ENCODE assay signal across 11 cellular contexts in genomic region chr5:16866795-16867584, GRCh38.
DNase-seq lines count a peak whose midpoint lies in the region; ATAC-seq and TF ChIP-seq lines count a peak whose summit lies in the region.
"Had no signal": no experiment of that assay in that cellular context is flagged by ENCODE, and none has a peak within 500 bp of the region (broad histone marks: within the 10 kb centered on the region; RNA-seq: fewer than 3 reads in every experiment).

No MANE protein-coding gene starts in this region.

- H3K36me3 ChIP-seq in PC-3 (ENCODE audit: low read depth, low read length): peaks cover 4% of the 10 kb centered on the region; the same call in 1 of the 2 replicates

- no peaks in the 10 kb centered on the region for H3K27me3 ChIP-seq in PC-3 (ENCODE audit: low read length)

- no peak overlapping the region for H3K4me2 ChIP-seq in PC-3 (ENCODE audit: low read length)

- BruUV-seq in PC-3 (replicated peaks; lab: Mats Ljungman, UMichigan): no TSS peak

- DNase-seq in HEK293T (ENCODE audit: extremely low spot score): peak; percentile 45
- DNase-seq in NCI-H510A treated with DMSO at 0.1 percent for 48 hours (lab: John Stamatoyannopoulos, UW): peak; percentile 53
- peak; percentile 74 for DNase-seq in fibroblast of pulmonary artery (ENCODE audit: low read depth)
- peak; percentile 63 for DNase-seq in retina
- no peak for DNase-seq in PC-3
- DNase-seq in ureter (ENCODE audit: low spot score): no peak
- no peak for DNase-seq in activated T-cell treated with anti-CD3 and anti-CD28 coated beads, Interleukin-2, amount 50 U/mL, for 72 hours
- DNase-seq in activated effector memory CD4-positive, alpha-beta T cell treated with anti-CD3 and anti-CD28 coated beads, Interleukin-2, amount 50 U/mL, for 16 hours: no peak
- DNase-seq: activated CD8-positive, alpha-beta memory T cell treated with anti-CD3 and anti-CD28 coated beads, Interleukin-2, amount 50 U/mL, for 48 hours; cortex of kidney had no signal

- H3K9me2 ChIP-seq in PC-3 (replicated peaks; ENCODE audit: low read length): no peaks in the 10 kb centered on the region

- peaks cover 75% of the 10 kb centered on the region for H3K79me2 ChIP-seq in PC-3 (ENCODE audit: low read length)

- POLR2A ChIA-PET in HEK293T (lab: Yijun Ruan, JAX): no interaction called here
- POLR2A ChIA-PET in PC-3 (lab: Charles Lee; ENCODE audit: unreplicated experiment): no interaction called here

- H3K36me3 Mint-ChIP-seq in activated T-cell treated with anti-CD3 and anti-CD28 coated beads, Interleukin-2, amount 50 U/mL, for 72 hours (ENCODE audit: insufficient read depth in 2 of 2): no peaks in the 10 kb centered on the region

- H3F3A ChIP-seq in PC-3 (ENCODE audit: low read length, unreplicated experiment): peaks cover 4% of the 10 kb centered on the region

- peaks cover 0 to 2% of the 10 kb centered on the region in 2 donors for H3K9me3 Mint-ChIP-seq in activated T-cell treated with anti-CD3 and anti-CD28 coated beads, Interleukin-2, amount 50 U/mL, for 72 hours

- no peak overlapping the region for H3K9ac ChIP-seq in PC-3 (ENCODE audit: low read length)

- H3K27ac ChIP-seq in PC-3 (ENCODE audit: low read length): no peak overlapping the region

- no peaks in the 10 kb centered on the region for H3K4me1 Mint-ChIP-seq in activated T-cell treated with anti-CD3 and anti-CD28 coated beads, Interleukin-2, amount 50 U/mL, for 72 hours (ENCODE audit: low read depth)

- H3K27me3 Mint-ChIP-seq in activated T-cell treated with anti-CD3 and anti-CD28 coated beads, Interleukin-2, amount 50 U/mL, for 72 hours (ENCODE audit: low read depth): no peaks in the 10 kb centered on the region

- no peak overlapping the region for H3K4me3 Mint-ChIP-seq in activated T-cell treated with anti-CD3 and anti-CD28 coated beads, Interleukin-2, amount 50 U/mL, for 72 hours

- H4K20me1 ChIP-seq in PC-3 (ENCODE audit: low read length): no peaks in the 10 kb centered on the region

- H3K4me3 ChIP-seq in fibroblast of pulmonary artery (replicated peaks; ENCODE audit: low read depth, low read length) (no peak overlapping the region), PC-3 (ENCODE audit: low read length) (no peak overlapping the region)

- no peak overlapping the region for H2AFZ ChIP-seq in PC-3 (ENCODE audit: low read length)

- TF ChIP-seq CTCF in fibroblast of pulmonary artery (IDR thresholded peaks at IDR 0.05; ENCODE audit: low read length, missing control alignments) (no peak), PC-3 (conservative IDR thresholded peaks at IDR 0.05; ENCODE audit: low read depth, low read length) (no peak)

- no peaks in the 10 kb centered on the region for H3K9me3 ChIP-seq in PC-3 (ENCODE audit: low read length)

- CTCF ChIA-PET in HEK293T (lab: Yijun Ruan, JAX): no interaction called here
- CTCF ChIA-PET in PC-3 (lab: Charles Lee): no interaction called here

- H3K27ac Mint-ChIP-seq in activated T-cell treated with anti-CD3 and anti-CD28 coated beads, Interleukin-2, amount 50 U/mL, for 72 hours: no peak overlapping the region

- ATAC-seq in PC-3: no peak
- ATAC-seq in activated T-cell treated with anti-CD3 and anti-CD28 coated beads, Interleukin-2, amount 50 U/mL, for 72 hours (replicated peaks in 1 of 2): no peak
- ATAC-seq: sciatic nerve had no signal

- intact Hi-C loops in PC-3 (cut with micrococcal nuclease): no loop called here

- H3K4me1 ChIP-seq in PC-3 (ENCODE audit: insufficient read depth, low read length): peaks cover 35% of the 10 kb centered on the region

TF ChIP-seq in HEK293T, 16 proteins besides CTCF, POLR2A, EP300 and RAD21:
- peak; percentile 84 for TF ChIP-seq PKNOX1 (IDR thresholded peaks at IDR 0.05)
- TF ChIP-seq ARNT (IDR thresholded peaks at IDR 0.05): 0 out of 2 replicates have a peak, but pooled peaks have one; percentile 12
- TF ChIP-seq BHLHE40 (IDR thresholded peaks at IDR 0.05; ENCODE audit: borderline replicate concordance): no peak
- no peak for TF ChIP-seq FOXM1 (IDR thresholded peaks at IDR 0.05; ENCODE audit: borderline replicate concordance)
- 0 out of 2 replicates have a peak, but pooled peaks have one; percentile 16 for TF ChIP-seq L3MBTL2 (conservative IDR thresholded peaks at IDR 0.05)
- no peak for TF ChIP-seq ZNF384 (IDR thresholded peaks at IDR 0.05)

Comparison
In these comparisons a context has a peak if more than half of its experiments do, and no peak if none do; other contexts are left out.
1. DNase-seq: peak in HEK293T (single experiment), NCI-H510A treated with DMSO at 0.1 percent for 48 hours (single experiment), fibroblast of pulmonary artery (single experiment) and retina (single experiment); none in PC-3 (single experiment), ureter (single experiment), activated T-cell treated with anti-CD3 and anti-CD28 coated beads, Interleukin-2, amount 50 U/mL, for 72 hours (0 of 2) and activated effector memory CD4-positive, alpha-beta T cell treated with anti-CD3 and anti-CD28 coated beads, Interleukin-2, amount 50 U/mL, for 16 hours (single experiment).